Comparison of ENCODE assay signal across 8 cellular contexts in genomic region chr1:40978886-40979240, GRCh38. TPM values are rescaled to one million over a fixed set of nuclear protein-coding genes. Genes with fewer than 3 reads are reported as not detected.
DNase-seq lines count a peak whose midpoint lies in the region; ATAC-seq and TF ChIP-seq lines count a peak whose summit lies in the region.

No MANE protein-coding gene starts in this region.

- no peaks in the 10 kb centered on the region for H3K9me3 Mint-ChIP-seq in T-helper 2 cell treated with Interferon-gamma antibody and Interleukin-4, amounts not matched to agents 5 μg/mL and 100 μg/mL, for 36 hours

- H3K27me3 ChIP-seq in left lung = no peaks in the 10 kb centered on the region
- H3K27me3 ChIP-seq in testis = no peaks in the 10 kb centered on the region

- H3K27ac Mint-ChIP-seq in T-helper 2 cell treated with Interferon-gamma antibody and Interleukin-4, amounts not matched to agents 5 μg/mL and 100 μg/mL, for 36 hours = peak overlapping the region; percentile 95

- H3K9me3 ChIP-seq in left lung (no peaks in the 10 kb centered on the region), testis (no peaks in the 10 kb centered on the region)

- TF ChIP-seq POLR2A in testis (IDR thresholded peaks at IDR 0.05) = no peak

- peaks cover 13 to 30% of the 10 kb centered on the region in 2 donors for H3K4me1 ChIP-seq in left lung
- H3K4me1 ChIP-seq in testis = peaks cover 15% of the 10 kb centered on the region

- no peaks in the 10 kb centered on the region for H3K27me3 Mint-ChIP-seq in T-helper 2 cell treated with Interferon-gamma antibody and Interleukin-4, amounts not matched to agents 5 μg/mL and 100 μg/mL, for 36 hours (ENCODE audit: low read depth)

- intact Hi-C loops in left lung (cut with DNase I) = no loop called here
- intact Hi-C loops in testis (cut with DNase I; ENCODE audit: low total_unique reads) = no loop called here

- H3K4me1 Mint-ChIP-seq in T-helper 2 cell treated with Interferon-gamma antibody and Interleukin-4, amounts not matched to agents 5 μg/mL and 100 μg/mL, for 36 hours (ENCODE audit: low read depth) = peaks cover 42% of the 10 kb centered on the region

- peak overlapping the region; percentile 97 for H3K27ac ChIP-seq in angular gyrus (ENCODE audit: low read depth, low read length)
- peak overlapping the region; percentile 87 to 90 for H3K27ac ChIP-seq in left lung
- H3K27ac ChIP-seq in testis = peak overlapping the region; percentile 93 to 96

- peak overlapping the region; percentile 86 for H3K4me3 Mint-ChIP-seq in T-helper 2 cell treated with Interferon-gamma antibody and Interleukin-4, amounts not matched to agents 5 μg/mL and 100 μg/mL, for 36 hours

- 30 to 68% methylated on average over 5 to 17 of the region's 17 CpGs for WGBS in testis, 2 donors

- no peak for TF ChIP-seq CTCF in left lung (IDR thresholded peaks at IDR 0.05)
- no peak for TF ChIP-seq CTCF in testis (IDR thresholded peaks at IDR 0.05)

- H3K36me3 ChIP-seq in left lung (peaks cover 0 to 4% of the 10 kb centered on the region in 2 donors), testis (ENCODE audit: low read depth, missing control alignments) (no peaks in the 10 kb centered on the region)

- H3K4me3 ChIP-seq in left lung (peak overlapping the region; percentile 78 to 81), testis (peak overlapping the region; percentile 66 to 76)

- no peak for DNase-seq in T-helper 2 cell treated with Interferon-gamma antibody and Interleukin-4, amounts not matched to agents 5 μg/mL and 100 μg/mL, for 36 hours (ENCODE audit: low spot score)
- DNase-seq in T-helper 2 cell (no peak), left lung (no peak), testis (no peak), LoVo (ENCODE audit: low spot score) (no peak), hippocampal formation (lab: John Stamatoyannopoulos, UW) (no peak)

- H3K36me3 Mint-ChIP-seq in T-helper 2 cell treated with Interferon-gamma antibody and Interleukin-4, amounts not matched to agents 5 μg/mL and 100 μg/mL, for 36 hours (ENCODE audit: low read depth) = peaks cover 18% of the 10 kb centered on the region

- no peak for ATAC-seq in left lung
- no peak for ATAC-seq in HG03354 (IDR thresholded peaks at IDR 0.05; ENCODE audit: poor library complexity, severe bottlenecking, unreplicated experiment)

RNA-seq across cellular contexts. Expression of gene CTPS1, which starts 0.6 kb away (rescaled TPM):
- 10 to 100 TPM; 20.7 to 39.5 TPM for total RNA-seq in left lung
- total RNA-seq in testis = 10 to 100 TPM; 55.9 to 66.1 TPM
- 41.2 TPM for polyA plus RNA-seq in testis (ENCODE audit: insufficient read depth, low read depth, low replicate concordance)

RNA-seq across cellular contexts. Expression of gene SLFNL1, which starts 42.7 kb away (rescaled TPM):
- 1 to 10 TPM in 1 of 2 donors, under 1 TPM in 1; 0.79 to 4.9 TPM for total RNA-seq in left lung
- total RNA-seq in testis = 10 to 100 TPM; 23.4 to 96.8 TPM
- 85.4 TPM for polyA plus RNA-seq in testis (ENCODE audit: insufficient read depth, low read depth, low replicate concordance)

Comparison
In these comparisons a context has a peak if more than half of its experiments do, and no peak if none do; other contexts are left out.
1. RNA of gene SLFNL1, which starts 42.7 kb away (total RNA-seq): 23.4 to 96.8 TPM in testis; 0.79 to 4.9 TPM in left lung; every median in the first group is over 4 times any median in the second.
2. Peak in every context shown above with its lines, with median percentiles within 50 percentile points of each other: H3K27ac ChIP-seq.